In genomic region chr21:31108969-31109368, GRCh38 we compare ENCODE assay signal across 9 cellular contexts.
DNase-seq lines count a peak whose midpoint lies in the region; ATAC-seq and TF ChIP-seq lines count a peak whose summit lies in the region.
"Had no signal": no experiment of that assay in that cellular context is flagged by ENCODE, and none has a peak within 500 bp of the region (broad histone marks: within the 10 kb centered on the region; RNA-seq: fewer than 3 reads in every experiment).

No MANE protein-coding gene starts in this region.

- ATAC-seq in CD4-positive, alpha-beta T cell (ENCODE audit: poor library complexity): no peak
- ATAC-seq in GM21723 (IDR thresholded peaks at IDR 0.05; ENCODE audit: unreplicated experiment) (peak; percentile 57), GM21529 (IDR thresholded peaks at IDR 0.05; ENCODE audit: unreplicated experiment) (no peak), GM21717 (IDR thresholded peaks at IDR 0.05; ENCODE audit: unreplicated experiment) (no peak), GM18870 (IDR thresholded peaks at IDR 0.05; ENCODE audit: unreplicated experiment) (no peak)

- H3K27ac Mint-ChIP-seq in CD4-positive, alpha-beta T cell: no peak overlapping the region

- CTCF ChIA-PET in CD4-positive, alpha-beta T cell (lab: Charles Lee): no interaction called here

- no peaks in the 10 kb centered on the region for H3K27me3 ChIP-seq in CD4-positive, alpha-beta T cell (ENCODE audit: control insufficient read depth, insufficient read depth, low read length)

- H3K36me3 Mint-ChIP-seq in CD4-positive, alpha-beta T cell (ENCODE audit: low read depth): peaks cover 12% of the 10 kb centered on the region

- no peak overlapping the region for H3K4me3 Mint-ChIP-seq in CD4-positive, alpha-beta T cell

- H3K27ac ChIP-seq in CD4-positive, alpha-beta T cell (ENCODE audit: low read depth, low read length): no peak overlapping the region

- no peaks in the 10 kb centered on the region for H3K9me3 ChIP-seq in CD4-positive, alpha-beta T cell (ENCODE audit: control insufficient read depth, low read length)

- TF ChIP-seq CTCF in CD4-positive, alpha-beta T cell (IDR thresholded peaks at IDR 0.05): peak; percentile 19

- POLR2A ChIA-PET in CD4-positive, alpha-beta T cell (lab: Charles Lee): interaction anchor here (0.9 to 1.1 kb wide), 2 partner anchors 10 to 76 kb away, joined by 3 to 5 read pairs; no protein-coding TSS in a partner anchor

- intact Hi-C loops in CD4-positive, alpha-beta T cell (cut with DNase I, micrococcal nuclease): no loop called here

- no peak for DNase-seq in CD4-positive, alpha-beta T cell
- DNase-seq in SK-N-DZ (ENCODE audit: low spot score) (peak; percentile 21), kidney glomerular epithelial cell (lab: John Stamatoyannopoulos, UW) (peak; percentile 12), NCI-H446 (lab: John Stamatoyannopoulos, UW) (no peak)
- DNase-seq: stimulated activated CD4-positive, alpha-beta T cell treated with anti-CD3 and anti-CD28 coated beads, Interleukin-4, amount 100 ng/mL, for 24 hours had no signal

- H3K4me1 Mint-ChIP-seq in CD4-positive, alpha-beta T cell (ENCODE audit: low read depth): peaks cover 5% of the 10 kb centered on the region

- H3K27me3 Mint-ChIP-seq in CD4-positive, alpha-beta T cell: no peaks in the 10 kb centered on the region

- H3K9me3 Mint-ChIP-seq in CD4-positive, alpha-beta T cell: no peaks in the 10 kb centered on the region

Comparison
In these comparisons a context has a peak if more than half of its experiments do, and no peak if none do; other contexts are left out.
1. DNase-seq: peak in SK-N-DZ (single experiment) and kidney glomerular epithelial cell (single experiment); none in CD4-positive, alpha-beta T cell (0 of 10) and NCI-H446 (0 of 2).